15 cellular contexts compared by ENCODE assay signal in the genomic region with DNA sequence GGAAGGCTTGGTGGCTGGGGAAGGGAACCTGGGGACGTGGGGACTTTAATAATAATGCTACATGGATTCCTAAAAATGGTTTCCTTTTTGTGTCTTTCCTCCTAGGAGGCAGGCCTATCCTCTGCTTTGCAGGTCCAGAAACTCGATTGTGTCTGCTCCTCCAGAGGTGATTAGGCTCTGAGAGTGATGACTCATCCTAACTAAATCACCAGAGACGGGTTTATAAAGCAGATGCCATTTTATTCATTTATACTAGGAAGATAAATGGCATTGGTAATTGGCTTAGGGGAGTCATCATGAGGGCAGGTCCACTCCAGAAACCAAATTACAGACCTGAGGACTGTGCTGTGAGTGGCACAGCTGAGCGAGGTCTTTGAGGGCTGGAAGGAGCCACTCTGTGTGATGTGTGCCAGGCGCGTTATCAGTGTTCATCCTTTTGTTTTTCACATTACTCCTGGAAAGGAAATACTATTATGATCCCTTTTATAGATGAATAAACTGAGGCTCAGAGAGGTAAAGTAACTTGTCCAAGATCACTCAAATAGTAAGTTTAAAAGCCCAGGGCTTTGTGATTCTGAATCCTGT. TPM values are rescaled to one million over a fixed set of nuclear protein-coding genes. Genes with fewer than 3 reads are reported as not detected.
A peak's percentile ranks its signal among the peaks of the same experiment; 100 is the strongest.
DNase-seq lines count a peak whose midpoint lies in the region; ATAC-seq and TF ChIP-seq lines count a peak whose summit lies in the region.
"Had no signal": no experiment of that assay in that cellular context is flagged by ENCODE, and none has a peak within 500 bp of the region (broad histone marks: within the 10 kb centered on the region; RNA-seq: fewer than 3 reads in every experiment).

No MANE protein-coding gene starts in this region.

- no peak overlapping the region for H3K27ac ChIP-seq in esophagus muscularis mucosa (replicated peaks in 1 of 4)
- H3K27ac ChIP-seq: ascending aorta had no signal

- DNase-seq in COLO668 (lab: John Stamatoyannopoulos, UW; ENCODE audit: unreplicated experiment) (peak; percentile 47), HCEC 1CT (peak; percentile 39), SHP77 treated with DMSO at 0.1 percent for 48 hours (lab: John Stamatoyannopoulos, UW) (peak; percentile 54), fibroblast of mammary gland (ENCODE audit: low read depth) (peak; percentile 43), esophagus muscularis mucosa (ENCODE audit: extremely low spot score) (no peak), SIG-M5 (lab: John Stamatoyannopoulos, UW) (no peak)
- no peak for DNase-seq in stimulated activated CD8-positive, alpha-beta memory T cell treated with anti-CD3 and anti-CD28 coated beads, Interleukin-4, amount 100 ng/mL, for 48 hours
- DNase-seq: activated CD8-positive, alpha-beta memory T cell treated with anti-CD3 and anti-CD28 coated beads, Interleukin-2, amount 10 ng/mL, durations not matched to agents 7 days and 5 days; Caco-2; left cardiac atrium; NCI-H526 had no signal

- intact Hi-C loops in esophagus muscularis mucosa (cut with DNase I), result no loop called here

- no peak for ATAC-seq in HG02678 (IDR thresholded peaks at IDR 0.05; ENCODE audit: unreplicated experiment)
- ATAC-seq: activated CD8-positive, alpha-beta memory T cell treated with anti-CD3 and anti-CD28 coated beads, Interleukin-2, amount 10 ng/mL, durations not matched to agents 7 days and 5 days had no signal

- no peak for TF ChIP-seq CTCF in fibroblast of mammary gland (conservative IDR thresholded peaks at IDR 0.05; ENCODE audit: control insufficient read depth, insufficient read depth, low read depth, low read length)
- TF ChIP-seq CTCF in esophagus muscularis mucosa (IDR thresholded peaks at IDR 0.05), result no peak

- no peaks in the 10 kb centered on the region for H3K27me3 ChIP-seq in esophagus muscularis mucosa
- H3K27me3 ChIP-seq: ascending aorta had no signal

- 58% methylated on average over 6 of the region's 6 CpGs for WGBS in esophagus muscularis mucosa

- peaks cover 0 to 16% (median 4%) of the 10 kb centered on the region in 4 donors for H3K4me1 ChIP-seq in esophagus muscularis mucosa
- H3K4me1 ChIP-seq: Caco-2 had no signal

- no peak for TF ChIP-seq POLR2A in esophagus muscularis mucosa (IDR thresholded peaks at IDR 0.05; ENCODE audit: low read depth)

- TF ChIP-seq EP300 in esophagus muscularis mucosa (IDR thresholded peaks at IDR 0.05), result no peak

- no peak overlapping the region for H3K4me3 ChIP-seq in fibroblast of mammary gland (ENCODE audit: control insufficient read depth, low read depth, low read length)
- no peak overlapping the region for H3K4me3 ChIP-seq in esophagus muscularis mucosa
- H3K4me3 ChIP-seq: ascending aorta had no signal

- peaks cover 24 to 81% (median 56%) of the 10 kb centered on the region in 4 donors for H3K36me3 ChIP-seq in esophagus muscularis mucosa

- H3K9me3 ChIP-seq in esophagus muscularis mucosa, result no peaks in the 10 kb centered on the region
- H3K9me3 ChIP-seq: ascending aorta, Caco-2 had no signal

RNA-seq across cellular contexts. Expression of a gene that starts 7.1 kb away (rescaled TPM):
- total RNA-seq in esophagus muscularis mucosa, result 10 to 100 TPM; 21.5 to 47.3 (median 27.2) TPM

RNA-seq across cellular contexts. Expression of a gene that starts 9.7 kb away (rescaled TPM):
- total RNA-seq in esophagus muscularis mucosa, result under 1 TPM in 1 of 4 donors, not detected in 3; 0.29 TPM
- total RNA-seq: ascending aorta, fibroblast of lung, osteocyte had no signal

RNA-seq across cellular contexts. Expression of a gene that starts 26.7 kb away (rescaled TPM):
- total RNA-seq in esophagus muscularis mucosa, result 1 to 10 TPM in 1 of 4 donors, under 1 TPM in 3; 0.33 to 1.4 (median 0.60) TPM
- total RNA-seq: activated CD8-positive, alpha-beta memory T cell treated with anti-CD3 and anti-CD28 coated beads, Interleukin-2, amount 10 ng/mL, durations not matched to agents 7 days and 5 days; ascending aorta had no signal

RNA-seq across cellular contexts. Expression of a gene that starts 30.6 kb away (rescaled TPM):
- total RNA-seq in esophagus muscularis mucosa, result 10 to 100 TPM; 20.7 to 27.7 (median 24.1) TPM

RNA-seq across cellular contexts. Expression of a gene that starts 54.2 kb away (rescaled TPM):
- 10 to 100 TPM; 22.8 to 30.8 (median 26.4) TPM for total RNA-seq in esophagus muscularis mucosa

Comparison
In these comparisons a context has a peak if more than half of its experiments do, and no peak if none do; other contexts are left out.
1. DNase-seq: peak in COLO668 (single experiment), HCEC 1CT (single experiment), SHP77 treated with DMSO at 0.1 percent for 48 hours (single experiment) and fibroblast of mammary gland (single experiment); none in esophagus muscularis mucosa (single experiment), SIG-M5 (single experiment) and stimulated activated CD8-positive, alpha-beta memory T cell treated with anti-CD3 and anti-CD28 coated beads, Interleukin-4, amount 100 ng/mL, for 48 hours (single experiment).